In genomic region chr2:180257247-180257646, GRCh38 we compare ENCODE assay signal across 1 cellular context.
TF ChIP-seq lines count a peak whose summit lies in the region.

No MANE protein-coding gene starts in this region.

TF ChIP-seq in GM23338, 12 proteins besides CTCF, POLR2A, EP300 and RAD21 (continued from another document):
- no peak for TF ChIP-seq REST (IDR thresholded peaks at IDR 0.05; ENCODE audit: unreplicated experiment)
- no peak for TF ChIP-seq EZH2phosphoT487 (IDR thresholded peaks at IDR 0.05; ENCODE audit: unreplicated experiment)
- TF ChIP-seq ZNF462 (CRISPR knock-in tag; IDR thresholded peaks at IDR 0.05), result no peak
